Comparison of ENCODE assay signal across 17 cellular contexts in genomic region chr5:157279605-157280239, GRCh38. TPM values are rescaled to one million over a fixed set of nuclear protein-coding genes. Genes with fewer than 3 reads are reported as not detected.
DNase-seq lines count a peak whose midpoint lies in the region; ATAC-seq and TF ChIP-seq lines count a peak whose summit lies in the region.
"Had no signal": no experiment of that assay in that cellular context is flagged by ENCODE, and none has a peak within 500 bp of the region (broad histone marks: within the 10 kb centered on the region; RNA-seq: fewer than 3 reads in every experiment).

No MANE protein-coding gene starts in this region.

- H3K27ac Mint-ChIP-seq in T-cell = peak overlapping the region; percentile 92 to 93
- H3K27ac Mint-ChIP-seq in stimulated activated effector memory CD8-positive, alpha-beta T cell treated with anti-CD3 and anti-CD28 coated beads, Interleukin-12 subunit alpha, Interleukin-12 subunit beta, amount 100 ng/mL, for 72 hours = peak overlapping the region; percentile 80

- TF ChIP-seq CTCF in right atrium auricular region (IDR thresholded peaks at IDR 0.05) = no peak
- TF ChIP-seq CTCF in dorsolateral prefrontal cortex (IDR thresholded peaks at IDR 0.05 in 54 of 56, conservative IDR thresholded peaks at IDR 0.05 in 2 of 56; ENCODE audit: low read depth in 1 of 56, partially characterized antibody in 56 of 56) = no peak

- POLR2A ChIA-PET in T-cell (lab: Charles Lee) = interaction anchor here in 1 of 2 donors (1.0 kb wide), 1 partner anchor 27 kb away, joined by 3 read pairs; no protein-coding TSS in a partner anchor

- DNase-seq in right atrium auricular region (ENCODE audit: low spot score) (peak; percentile 4), Right ventricle myocardium inferior (ENCODE audit: missing footprints) (no peak), T-cell (no peak), dorsolateral prefrontal cortex (no peak), occipital lobe (lab: John Stamatoyannopoulos, UW) (no peak), mucosa of gallbladder (ENCODE audit: low spot score) (no peak)
- no peak for DNase-seq in stimulated activated effector memory CD8-positive, alpha-beta T cell treated with anti-CD3 and anti-CD28 coated beads, Interleukin-12 subunit alpha, Interleukin-12 subunit beta, amount 100 ng/mL, for 72 hours (ENCODE audit: low spot score in 2 of 2)
- DNase-seq: activated CD4-positive, CD25-positive, alpha-beta regulatory T cell; DMS153; erythroblast; H7; mesenchymal stem cell; NCI-H1694 treated with DMSO at 0.1 percent for 48 hours; NCI-H510A; stimulated activated CD4-positive, alpha-beta T cell treated with anti-CD3 and anti-CD28 coated beads, Interleukin-2, amount 100 ng/mL, for 48 hours; tibial artery had no signal

- ATAC-seq in Right ventricle myocardium inferior = no peak
- ATAC-seq in T-cell (replicated peaks in 1 of 4) = no peak
- no peak for ATAC-seq in stimulated activated effector memory CD8-positive, alpha-beta T cell treated with anti-CD3 and anti-CD28 coated beads, Interleukin-12 subunit alpha, Interleukin-12 subunit beta, amount 100 ng/mL, for 72 hours
- ATAC-seq in HG02678 (IDR thresholded peaks at IDR 0.05; ENCODE audit: unreplicated experiment) = no peak

- peak overlapping the region in 2 of 3 donors; percentile 37 to 47 for H3K4me3 Mint-ChIP-seq in T-cell
- peak overlapping the region; percentile 21 for H3K4me3 Mint-ChIP-seq in stimulated activated effector memory CD8-positive, alpha-beta T cell treated with anti-CD3 and anti-CD28 coated beads, Interleukin-12 subunit alpha, Interleukin-12 subunit beta, amount 100 ng/mL, for 72 hours

- H3K27ac ChIP-seq in right atrium auricular region = peak overlapping the region; percentile 7 to 60
- H3K27ac ChIP-seq in dorsolateral prefrontal cortex = peak overlapping the region in 45 of 59 donors; percentile 1 to 71 (median 26)
- H3K27ac ChIP-seq: tibial artery had no signal

- no peaks in the 10 kb centered on the region for H3K36me3 ChIP-seq in right atrium auricular region
- H3K36me3 ChIP-seq: tibial artery had no signal

- H3K4me1 Mint-ChIP-seq in T-cell = peaks cover 90 to 91% (median 91%) of the 10 kb centered on the region in 3 donors
- H3K4me1 Mint-ChIP-seq in stimulated activated effector memory CD8-positive, alpha-beta T cell treated with anti-CD3 and anti-CD28 coated beads, Interleukin-12 subunit alpha, Interleukin-12 subunit beta, amount 100 ng/mL, for 72 hours = peaks cover 67% of the 10 kb centered on the region

- intact Hi-C loops in Right ventricle myocardium inferior (cut with DNase I) (no loop called here), dorsolateral prefrontal cortex (cut with DNase I) (no loop called here)

- no peaks in the 10 kb centered on the region for H3K9me3 ChIP-seq in right atrium auricular region
- H3K9me3 ChIP-seq: tibial artery had no signal

- H3K27me3 ChIP-seq in right atrium auricular region (no peaks in the 10 kb centered on the region), dorsolateral prefrontal cortex (no peaks in the 10 kb centered on the region)
- H3K27me3 ChIP-seq: tibial artery had no signal

- H3K36me3 Mint-ChIP-seq in T-cell = peaks cover 21% of the 10 kb centered on the region
- peaks cover 34% of the 10 kb centered on the region for H3K36me3 Mint-ChIP-seq in stimulated activated effector memory CD8-positive, alpha-beta T cell treated with anti-CD3 and anti-CD28 coated beads, Interleukin-12 subunit alpha, Interleukin-12 subunit beta, amount 100 ng/mL, for 72 hours

- no peaks in the 10 kb centered on the region for H3K27me3 Mint-ChIP-seq in T-cell

- peaks cover 0 to 3% (median 0%) of the 10 kb centered on the region in 3 donors for H3K9me3 Mint-ChIP-seq in T-cell
- peaks cover 4% of the 10 kb centered on the region for H3K9me3 Mint-ChIP-seq in stimulated activated effector memory CD8-positive, alpha-beta T cell treated with anti-CD3 and anti-CD28 coated beads, Interleukin-12 subunit alpha, Interleukin-12 subunit beta, amount 100 ng/mL, for 72 hours

- peaks cover 0 to 7% of the 10 kb centered on the region in 2 donors for H3K4me1 ChIP-seq in right atrium auricular region
- H3K4me1 ChIP-seq: tibial artery had no signal

- no peak overlapping the region for H3K4me3 ChIP-seq in right atrium auricular region
- peak overlapping the region in 3 of 59 donors; percentile 8 to 13 (median 11) for H3K4me3 ChIP-seq in dorsolateral prefrontal cortex
- H3K4me3 ChIP-seq: tibial artery had no signal

- CTCF ChIA-PET in T-cell (lab: Charles Lee) = interaction anchor here (0.5 to 2.9 kb wide), 6 partner anchors 10 to 46 kb away, joined by 3 to 9 read pairs (median 4); no protein-coding TSS in a partner anchor

RNA-seq across cellular contexts. Expression of gene CYFIP2, which starts 13.8 kb away (rescaled TPM):
- total RNA-seq in right atrium auricular region = 10 to 100 TPM; 51.5 to 55.4 TPM
- total RNA-seq in Right ventricle myocardium inferior = 29.6 TPM
- total RNA-seq in T-cell = 100 to 1,000 TPM; 362 to 497 (median 398) TPM
- total RNA-seq in dorsolateral prefrontal cortex = 100 to 1,000 TPM; 150 to 487 (median 373) TPM
- 84.7 TPM for total RNA-seq in occipital lobe
- total RNA-seq in mucosa of gallbladder = 76.4 TPM
